ENCODE assay signal across 8 cellular contexts in genomic region chr10:73785721-73786511, GRCh38. TPM values are rescaled to one million over a fixed set of nuclear protein-coding genes. Genes with fewer than 3 reads are reported as not detected.
DNase-seq lines count a peak whose midpoint lies in the region; ATAC-seq and TF ChIP-seq lines count a peak whose summit lies in the region.

No MANE protein-coding gene starts in this region.

- H3K27me3 Mint-ChIP-seq in nephron progenitor cell (ENCODE audit: low read depth, poor library complexity): no peaks in the 10 kb centered on the region

- DNase-seq in DMS53 treated with DMSO at 0.1 percent for 48 hours (lab: John Stamatoyannopoulos, UW; ENCODE audit: unreplicated experiment) (peak; percentile 4), LNCaP clone FGC (ENCODE audit: low read depth) (peak; percentile 28), activated T-cell treated with anti-CD3 and anti-CD28 coated beads for 48 hours (ENCODE audit: low read depth) (peak; percentile 30), esophagus muscularis mucosa (ENCODE audit: extremely low spot score) (no peak), nephron progenitor cell (peak; percentile 63), 8988T (no peak), GOT3 (lab: John Stamatoyannopoulos, UW) (no peak)

- peaks cover 48% of the 10 kb centered on the region for H3K4me1 Mint-ChIP-seq in nephron progenitor cell

- H3K27me3 ChIP-seq in esophagus muscularis mucosa: no peaks in the 10 kb centered on the region

- H3K4me3 Mint-ChIP-seq in nephron progenitor cell: peak overlapping the region; percentile 93

- TF ChIP-seq CTCF in LNCaP clone FGC (IDR thresholded peaks at IDR 0.05; ENCODE audit: control insufficient read depth, extremely low read depth, insufficient read depth) (no peak), esophagus muscularis mucosa (IDR thresholded peaks at IDR 0.05) (no peak), nephron progenitor cell (IDR thresholded peaks at IDR 0.05) (no peak)

- peaks cover 18 to 25% (median 25%) of the 10 kb centered on the region in 4 donors for H3K36me3 ChIP-seq in esophagus muscularis mucosa

- WGBS in esophagus muscularis mucosa: 0% methylated on average over 23 of the region's 54 CpGs

- H3K4me1 ChIP-seq in esophagus muscularis mucosa: peaks cover 51 to 72% (median 58%) of the 10 kb centered on the region in 4 donors

- no peaks in the 10 kb centered on the region for H3K9me3 Mint-ChIP-seq in nephron progenitor cell

- intact Hi-C loops in esophagus muscularis mucosa (cut with DNase I): loop anchor here (5.0 kb wide), 1 partner anchor 44 kb away; the partner anchor contains the start of gene SEC24C

- peak overlapping the region; percentile 92 to 96 (median 94) for H3K27ac ChIP-seq in esophagus muscularis mucosa (replicated peaks in 1 of 4)

- H3K27ac Mint-ChIP-seq in nephron progenitor cell: peak overlapping the region; percentile 91

- peak overlapping the region; percentile 89 for H3K4me3 ChIP-seq in LNCaP clone FGC (ENCODE audit: low read depth, low read length)
- peak overlapping the region; percentile 80 to 97 (median 90) for H3K4me3 ChIP-seq in esophagus muscularis mucosa

- ATAC-seq in GM21619 (IDR thresholded peaks at IDR 0.05; ENCODE audit: unreplicated experiment): peak; percentile 22

- peaks cover 13% of the 10 kb centered on the region for H3K36me3 Mint-ChIP-seq in nephron progenitor cell (ENCODE audit: low read depth)

- no peaks in the 10 kb centered on the region for H3K9me3 ChIP-seq in esophagus muscularis mucosa

- TF ChIP-seq EP300 in esophagus muscularis mucosa (IDR thresholded peaks at IDR 0.05): no peak

- no peak for TF ChIP-seq POLR2A in esophagus muscularis mucosa (IDR thresholded peaks at IDR 0.05; ENCODE audit: low read depth)

RNA-seq across cellular contexts. Expression of gene ZSWIM8, which starts 0.5 kb away (rescaled TPM):
- total RNA-seq in esophagus muscularis mucosa: 100 to 1,000 TPM in 3 of 4 donors, 10 to 100 TPM in 1; 66.4 to 123 (median 107) TPM

RNA-seq across cellular contexts. Expression of gene CHCHD1, which starts 4.1 kb away (rescaled TPM):
- 10 to 100 TPM; 14.9 to 32.0 (median 25.6) TPM for total RNA-seq in esophagus muscularis mucosa

RNA-seq across cellular contexts. Expression of gene NDST2, which starts 25.5 kb away (rescaled TPM):
- total RNA-seq in esophagus muscularis mucosa: 10 to 100 TPM; 26.8 to 38.3 (median 31.1) TPM

RNA-seq across cellular contexts. Expression of gene SEC24C, which starts 41.7 kb away (rescaled TPM):
- total RNA-seq in esophagus muscularis mucosa: 10 to 100 TPM; 42.4 to 61.3 (median 53.5) TPM

Comparison
In these comparisons a context has a peak if more than half of its experiments do, and no peak if none do; other contexts are left out.
1. DNase-seq: peak in DMS53 treated with DMSO at 0.1 percent for 48 hours (single experiment), LNCaP clone FGC (single experiment), activated T-cell treated with anti-CD3 and anti-CD28 coated beads for 48 hours (single experiment) and nephron progenitor cell (single experiment); none in esophagus muscularis mucosa (single experiment), 8988T (single experiment) and GOT3 (single experiment).